Comparison of ENCODE assay signal across 17 cellular contexts in genomic region chr15:29904731-29905417, GRCh38.
DNase-seq lines count a peak whose midpoint lies in the region; ATAC-seq, FAIRE-seq and TF ChIP-seq lines count a peak whose summit lies in the region.
"Had no signal": no experiment of that assay in that cellular context is flagged by ENCODE, and none has a peak within 500 bp of the region (broad histone marks: within the 10 kb centered on the region; RNA-seq: fewer than 3 reads in every experiment).

No MANE protein-coding gene starts in this region.

- no peaks in the 10 kb centered on the region for H3K79me1 ChIP-seq in IMR-90 (ENCODE audit: low read depth in 1 of 2, low read length in 2 of 2)

- no peaks in the 10 kb centered on the region for H3K9me3 Mint-ChIP-seq in chondrocyte (ENCODE audit: low read depth)

- H3K23ac ChIP-seq in IMR-90 (ENCODE audit: low read depth, low read length) = no peak overlapping the region

- H3K14ac ChIP-seq in IMR-90 (replicated peaks; ENCODE audit: low read depth, low read length) = no peak overlapping the region

- no peak overlapping the region for H3K27ac ChIP-seq in IMR-90 (ENCODE audit: insufficient read depth, low read length)
- no peak overlapping the region for H3K27ac ChIP-seq in iPS-20b (ENCODE audit: low read length)

- TF ChIP-seq POLR2A in IMR-90 (IDR thresholded peaks at IDR 0.05; ENCODE audit: low read depth, low read length) = no peak

- WGBS in IMR-90 (ENCODE audit: extremely low coverage in 2 of 2, insufficient read length in 1 of 2), 2 experiments = 88% methylated on average over 2 of the region's 4 CpGs; no CpG with 5 or more reads in 1 of the 2 experiments

- no peak overlapping the region for H2AK9ac ChIP-seq in IMR-90 (replicated peaks; ENCODE audit: low read depth, low read length, poor library complexity)

- H2BK20ac ChIP-seq in IMR-90 (ENCODE audit: low read depth, low read length) = no peak overlapping the region

- dilution Hi-C loops in IMR-90 (cut with HindIII; ENCODE audit: low sequenced_read_pairs, unreplicated experiment) = no loop called here

- H2BK120ac ChIP-seq in IMR-90 (ENCODE audit: low read depth, low read length) = no peak overlapping the region

- POLR2A ChIA-PET in IMR-90 (lab: Charles Lee; ENCODE audit: unreplicated experiment) = no interaction called here

- H3K9me3 ChIP-seq in IMR-90 (ENCODE audit: control insufficient read depth, insufficient read depth, low read length) (no peaks in the 10 kb centered on the region), iPS-20b (ENCODE audit: insufficient read depth, low read depth, low read length) (no peaks in the 10 kb centered on the region)

- no peaks in the 10 kb centered on the region for H3K36me3 Mint-ChIP-seq in chondrocyte (ENCODE audit: low read depth)

- H2BK15ac ChIP-seq in IMR-90 (ENCODE audit: low read depth, low read length) = no peak overlapping the region

- H3K56ac ChIP-seq in IMR-90 (ENCODE audit: extremely low read depth, insufficient read depth, low read length) = no peak overlapping the region

- in situ Hi-C loops in IMR-90 (cut with MboI; ENCODE audit: low sequenced_read_pairs) = no loop called here
- in situ Hi-C loops in ACHN (cut with HindIII; ENCODE audit: low pct_ligation_motif_present, low pct_unique_long_range_greater_than_20kb, low sequenced_read_pairs) = no loop called here

- H3K9ac ChIP-seq in IMR-90 (ENCODE audit: low read depth, low read length) (no peak overlapping the region), iPS-20b (ENCODE audit: low read depth, low read length) (peak overlapping the region; percentile 4; the same call in 1 of the 2 replicates)

- no peak overlapping the region for H3K18ac ChIP-seq in IMR-90 (ENCODE audit: low read depth, low read length)

- H3K27me3 Mint-ChIP-seq in chondrocyte (ENCODE audit: low read depth) = no peaks in the 10 kb centered on the region

- H3K27ac Mint-ChIP-seq in chondrocyte (ENCODE audit: unreplicated experiment) = no peak overlapping the region

- H2BK5ac ChIP-seq in IMR-90 (ENCODE audit: low read depth, low read length, poor library complexity, severe bottlenecking) = no peak overlapping the region

- H3K9me1 ChIP-seq in IMR-90 (ENCODE audit: insufficient read depth, low read length) = no peaks in the 10 kb centered on the region

- H3K4me1 ChIP-seq in IMR-90 (ENCODE audit: control insufficient read depth, insufficient read depth, low read length) (no peaks in the 10 kb centered on the region), iPS-20b (ENCODE audit: insufficient read depth, low read length) (peaks cover 20% of the 10 kb centered on the region)

- H4K20me1 ChIP-seq in IMR-90 (ENCODE audit: insufficient read depth, low read length) = no peaks in the 10 kb centered on the region

- ATAC-seq in IMR-90 (ENCODE audit: low read depth) (no peak), GM21423 (IDR thresholded peaks at IDR 0.05; ENCODE audit: unreplicated experiment) (no peak)
- ATAC-seq: HepG2 had no signal

- H2AFZ ChIP-seq in IMR-90 (replicated peaks; ENCODE audit: low read length, poor library complexity) = no peak overlapping the region

- no peak overlapping the region for H4K8ac ChIP-seq in IMR-90 (ENCODE audit: low read depth in 2 of 2, low read length in 2 of 2)

- TF ChIP-seq RAD21 in IMR-90 (IDR thresholded peaks at IDR 0.05; ENCODE audit: low read length) = no peak

- no peaks in the 10 kb centered on the region for H3K36me3 ChIP-seq in IMR-90 (ENCODE audit: control insufficient read depth, insufficient read depth, low read length)
- H3K36me3 ChIP-seq in bronchial epithelial cell (ENCODE audit: control insufficient read depth, insufficient read depth, low read length) = no peaks in the 10 kb centered on the region
- no peaks in the 10 kb centered on the region for H3K36me3 ChIP-seq in iPS-20b (ENCODE audit: insufficient read depth, low read depth, low read length)

- CTCF ChIA-PET in IMR-90 (lab: Yijun Ruan, JAX) = no interaction called here

- no peak overlapping the region for H4K91ac ChIP-seq in IMR-90 (ENCODE audit: insufficient read depth, low read depth, low read length)

- H2AK5ac ChIP-seq in IMR-90 (ENCODE audit: low read depth, low read length) = no peak overlapping the region; the same call in 1 of the 2 replicates

- no peaks in the 10 kb centered on the region for H3K4me1 Mint-ChIP-seq in chondrocyte (ENCODE audit: low read depth)

- H3K4me2 ChIP-seq in IMR-90 (ENCODE audit: low read depth, low read length) = no peak overlapping the region

- TF ChIP-seq CTCF in IMR-90 (conservative IDR thresholded peaks at IDR 0.05; ENCODE audit: low read depth, low read length) = no peak
- no peak for TF ChIP-seq CTCF in bronchial epithelial cell (IDR thresholded peaks at IDR 0.05; ENCODE audit: insufficient read depth, low read length, severe bottlenecking)
- no peak for TF ChIP-seq CTCF in chondrocyte (IDR thresholded peaks at IDR 0.05)

- no peak overlapping the region for H3K4me3 Mint-ChIP-seq in chondrocyte (ENCODE audit: unreplicated experiment)

- H3K27me3 ChIP-seq in IMR-90 (ENCODE audit: control insufficient read depth, insufficient read depth, low read length) (peaks cover 2% of the 10 kb centered on the region; the same call in 1 of the 2 replicates), bronchial epithelial cell (ENCODE audit: control insufficient read depth, insufficient read depth, low read length) (no peaks in the 10 kb centered on the region), iPS-20b (ENCODE audit: insufficient read depth, low read length) (no peaks in the 10 kb centered on the region)

- intact Hi-C loops in IMR-90 (cut with micrococcal nuclease) = no loop called here

- no peak overlapping the region for H3K4me3 ChIP-seq in IMR-90 (ENCODE audit: insufficient read depth, low read depth, low read length)
- H3K4me3 ChIP-seq in bronchial epithelial cell (ENCODE audit: low read depth, low read length) = no peak overlapping the region
- H3K4me3 ChIP-seq in iPS-20b (ENCODE audit: low read length) = no peak overlapping the region

- no TSS peak for BruUV-seq in IMR-90 (replicated peaks; lab: Mats Ljungman, UMichigan)

- DNase-seq in ELF-1 (ENCODE audit: low read depth, low spot score) (peak; percentile 8), IMR-90 (peak; percentile 25), bronchial epithelial cell (ENCODE audit: low read depth) (no peak), NCI-H748 treated with DMSO at 0.1 percent for 48 hours (lab: John Stamatoyannopoulos, UW) (no peak), ACHN (no peak), chondrocyte (ENCODE audit: low spot score) (no peak)
- DNase-seq: C1 segment of cervical spinal cord, DMS 273 treated with DMSO at 0.1 percent for 48 hours, Kasumi-1, NCI-H187 treated with DMSO at 0.1 percent for 48 hours, NCI-H2171, NCI-H510A, SHP77 treated with DMSO at 0.1 percent for 48 hours had no signal

- H4K5ac ChIP-seq in IMR-90 (ENCODE audit: low read depth, low read length) = no peak overlapping the region

- no peak overlapping the region for H3K4ac ChIP-seq in IMR-90 (ENCODE audit: low read depth, low read length)

- FAIRE-seq in bronchial epithelial cell (lab: Jason Lieb, UNC) = peak; percentile 62
- FAIRE-seq: HepG2, RCC 7860 had no signal

TF ChIP-seq in IMR-90, 13 proteins besides CTCF, POLR2A, EP300 and RAD21:
- TF ChIP-seq BHLHE40 (IDR thresholded peaks at IDR 0.05; ENCODE audit: low read depth, low read length) = no peak
- no peak for TF ChIP-seq FOS (IDR thresholded peaks at IDR 0.05; ENCODE audit: low read depth, low read length)
- no peak for TF ChIP-seq NFE2L2 (IDR thresholded peaks at IDR 0.05; ENCODE audit: low read depth, low read length)

Comparison
In these comparisons a context has a peak if more than half of its experiments do, and no peak if none do; other contexts are left out.
1. DNase-seq: peak in ELF-1 (single experiment) and IMR-90 (single experiment); none in bronchial epithelial cell (single experiment), NCI-H748 treated with DMSO at 0.1 percent for 48 hours (single experiment), ACHN (single experiment) and chondrocyte (single experiment).